ENCODE assay signal across 17 cellular contexts in the genomic region with DNA sequence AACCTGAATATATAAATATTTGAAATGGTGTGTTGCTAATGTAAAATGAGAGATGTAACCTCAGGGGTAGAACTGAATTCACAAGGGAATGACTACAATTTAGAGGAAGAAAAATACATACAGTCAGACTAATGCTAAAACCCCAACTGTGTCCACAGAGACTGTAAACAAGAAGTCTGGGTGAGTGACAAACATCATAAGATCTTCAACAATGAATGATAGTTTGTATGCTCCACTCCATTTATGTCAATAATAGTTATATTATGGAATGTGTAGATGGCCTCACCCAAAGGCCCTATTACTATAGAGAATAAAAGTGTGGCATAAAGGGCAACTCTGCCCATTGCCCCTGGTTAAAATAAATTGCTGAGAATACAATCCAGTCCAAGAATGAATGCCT.
DNase-seq lines count a peak whose midpoint lies in the region; ATAC-seq and TF ChIP-seq lines count a peak whose summit lies in the region.
"Had no signal": no experiment of that assay in that cellular context is flagged by ENCODE, and none has a peak within 500 bp of the region (broad histone marks: within the 10 kb centered on the region; RNA-seq: fewer than 3 reads in every experiment).

No MANE protein-coding gene starts in this region.

- H3K4me3 Mint-ChIP-seq in GM23338 = no peak overlapping the region
- H3K4me3 Mint-ChIP-seq: B cell; CD4-positive, alpha-beta T cell; CD8-positive, alpha-beta T cell had no signal

- intact Hi-C loops in PC-3 (cut with micrococcal nuclease) (loop anchor here (5.0 kb wide), 1 partner anchor 81 kb away; no protein-coding TSS in a partner anchor), heart left ventricle (cut with DNase I) (no loop called here)

- H2AFZ ChIP-seq in GM23338 (no peak overlapping the region), PC-3 (ENCODE audit: low read length) (no peak overlapping the region), neural cell (ENCODE audit: low read depth, low read length) (no peak overlapping the region)

- H3K9me2 ChIP-seq in GM23338 (ENCODE audit: insufficient read depth) (0 out of 2 replicates have a peak, but pooled peaks cover 6% of the 10 kb centered on the region), PC-3 (replicated peaks; ENCODE audit: low read length) (no peaks in the 10 kb centered on the region), neural cell (ENCODE audit: insufficient read depth, low read length) (no peaks in the 10 kb centered on the region)

- H3F3A ChIP-seq in GM23338 (replicated peaks; ENCODE audit: low read depth) (no peaks in the 10 kb centered on the region; the same call in 1 of the 2 replicates), PC-3 (ENCODE audit: low read length, unreplicated experiment) (no peaks in the 10 kb centered on the region), neural cell (ENCODE audit: insufficient read depth, low read length, poor library complexity, severe bottlenecking) (no peaks in the 10 kb centered on the region)

- H3K36me3 ChIP-seq in GM23338 (ENCODE audit: insufficient read depth) (no peaks in the 10 kb centered on the region), PC-3 (ENCODE audit: low read depth, low read length) (no peaks in the 10 kb centered on the region), neural cell (ENCODE audit: insufficient read depth, low read length) (no peaks in the 10 kb centered on the region), heart left ventricle (no peaks in the 10 kb centered on the region)
- H3K36me3 ChIP-seq: BLaER1 treated with 17β-estradiol and CSF1 and Interleukin-3, amounts not matched to agents 10 nM and 100 nM had no signal

- no peak for TF ChIP-seq RAD21 in neural cell (conservative IDR thresholded peaks at IDR 0.05)

- H3K27ac ChIP-seq in GM23338 (ENCODE audit: low read depth) = no peak overlapping the region
- H3K27ac ChIP-seq in PC-3 (ENCODE audit: low read length) = no peak overlapping the region
- H3K27ac ChIP-seq in neural cell (ENCODE audit: low read length) = no peak overlapping the region
- no peak overlapping the region for H3K27ac ChIP-seq in heart left ventricle
- H3K27ac ChIP-seq: 22Rv1; A549; BLaER1 treated with 17β-estradiol and CSF1 and Interleukin-3, amounts not matched to agents 10 nM and 100 nM; C4-2B had no signal

- CTCF ChIA-PET in PC-3 (lab: Charles Lee) = no interaction called here

- H3K27me3 Mint-ChIP-seq in GM23338 (ENCODE audit: insufficient read depth, low read depth, poor library complexity) = no peaks in the 10 kb centered on the region

- H3K36me3 Mint-ChIP-seq in GM23338 (ENCODE audit: low read depth) = no peaks in the 10 kb centered on the region
- H3K36me3 Mint-ChIP-seq: CD8-positive, alpha-beta T cell had no signal

- TF ChIP-seq POLR2A in heart left ventricle (IDR thresholded peaks at IDR 0.05) = no peak

- H3K4me1 ChIP-seq in GM23338 (ENCODE audit: insufficient read depth) (peaks cover 21% of the 10 kb centered on the region), PC-3 (ENCODE audit: insufficient read depth, low read length) (peaks cover 14% of the 10 kb centered on the region), heart left ventricle (no peaks in the 10 kb centered on the region)
- H3K4me1 ChIP-seq: A549 had no signal

- TF ChIP-seq EP300 in neural cell (conservative IDR thresholded peaks at IDR 0.05; ENCODE audit: poor library complexity, severe bottlenecking) = peak; percentile 14

- no peaks in the 10 kb centered on the region for H3K9me3 ChIP-seq in PC-3 (ENCODE audit: low read length)
- H3K9me3 ChIP-seq in neural cell (ENCODE audit: low read length) = no peaks in the 10 kb centered on the region
- no peaks in the 10 kb centered on the region for H3K9me3 ChIP-seq in heart left ventricle
- H3K9me3 ChIP-seq: A549; BLaER1 treated with 17β-estradiol and CSF1 and Interleukin-3, amounts not matched to agents 10 nM and 100 nM had no signal

- H4K20me1 ChIP-seq in GM23338 (replicated peaks; ENCODE audit: insufficient read depth) (no peaks in the 10 kb centered on the region), PC-3 (ENCODE audit: low read length) (no peaks in the 10 kb centered on the region), neural cell (ENCODE audit: insufficient read depth) (no peaks in the 10 kb centered on the region)
- H4K20me1 ChIP-seq: BLaER1 treated with 17β-estradiol and CSF1 and Interleukin-3, amounts not matched to agents 10 nM and 100 nM had no signal

- ATAC-seq in GM23338 (no peak), PC-3 (peak; percentile 73), HG02870 (IDR thresholded peaks at IDR 0.05; ENCODE audit: unreplicated experiment) (no peak), heart left ventricle (no peak)
- ATAC-seq: A549; CD8-positive, alpha-beta T cell had no signal

- POLR2A ChIA-PET in PC-3 (lab: Charles Lee; ENCODE audit: unreplicated experiment) = no interaction called here

- H3K9ac ChIP-seq in PC-3 (ENCODE audit: low read length) (no peak overlapping the region), neural cell (ENCODE audit: low read length) (no peak overlapping the region)
- H3K9ac ChIP-seq: BLaER1 treated with 17β-estradiol and CSF1 and Interleukin-3, amounts not matched to agents 10 nM and 100 nM had no signal

- TF ChIP-seq CTCF in GM23338 (conservative IDR thresholded peaks at IDR 0.05; ENCODE audit: low read depth in 2 of 2) = no peak
- no peak for TF ChIP-seq CTCF in PC-3 (conservative IDR thresholded peaks at IDR 0.05; ENCODE audit: low read depth, low read length)
- TF ChIP-seq CTCF in neural cell (IDR thresholded peaks at IDR 0.05; ENCODE audit: poor library complexity, severe bottlenecking) = no peak
- no peak for TF ChIP-seq CTCF in heart left ventricle (IDR thresholded peaks at IDR 0.05)

- peaks cover 27% of the 10 kb centered on the region for H3K4me1 Mint-ChIP-seq in GM23338

- BruUV-seq in PC-3 (replicated peaks; lab: Mats Ljungman, UMichigan) = no TSS peak

- H3K9me3 Mint-ChIP-seq in GM23338 = no peaks in the 10 kb centered on the region
- H3K9me3 Mint-ChIP-seq: CD4-positive, alpha-beta T cell; CD8-positive, alpha-beta T cell had no signal

- H3K27ac Mint-ChIP-seq in GM23338 = peak overlapping the region; percentile 87; the same call in 1 of the 2 replicates
- H3K27ac Mint-ChIP-seq: B cell; CD4-positive, alpha-beta T cell; CD8-positive, alpha-beta T cell had no signal

- DNase-seq in GM23338 (ENCODE audit: low spot score) (no peak), PC-3 (peak; percentile 57), heart left ventricle (no peak)
- DNase-seq: AML-193; Caco-2; Calu3; CD4-positive, alpha-beta T cell; CD8-positive, alpha-beta T cell; DMS79 treated with DMSO at 0.1 percent for 48 hours; GF-D8 had no signal

- H3K27me3 ChIP-seq in GM23338 (ENCODE audit: insufficient read depth) = no peaks in the 10 kb centered on the region
- no peaks in the 10 kb centered on the region for H3K27me3 ChIP-seq in PC-3 (ENCODE audit: low read length)
- H3K27me3 ChIP-seq in neural cell (ENCODE audit: insufficient read depth, low read depth, low read length) = no peaks in the 10 kb centered on the region
- no peaks in the 10 kb centered on the region for H3K27me3 ChIP-seq in heart left ventricle
- H3K27me3 ChIP-seq: BLaER1 treated with 17β-estradiol and CSF1 and Interleukin-3, amounts not matched to agents 10 nM and 100 nM had no signal

- no peak overlapping the region for H3K4me3 ChIP-seq in GM23338
- H3K4me3 ChIP-seq in PC-3 (ENCODE audit: low read length) = no peak overlapping the region
- no peak overlapping the region for H3K4me3 ChIP-seq in neural cell (ENCODE audit: low read length)
- no peak overlapping the region for H3K4me3 ChIP-seq in heart left ventricle
- H3K4me3 ChIP-seq: A549; BLaER1 treated with 17β-estradiol and CSF1 and Interleukin-3, amounts not matched to agents 10 nM and 100 nM had no signal

- H3K79me2 ChIP-seq in GM23338 (replicated peaks; ENCODE audit: insufficient read depth) (no peaks in the 10 kb centered on the region), PC-3 (ENCODE audit: low read length) (no peaks in the 10 kb centered on the region), neural cell (replicated peaks; ENCODE audit: insufficient read depth, low read length) (no peaks in the 10 kb centered on the region)

- H3K4me2 ChIP-seq in GM23338 = no peak overlapping the region
- H3K4me2 ChIP-seq in PC-3 (ENCODE audit: low read length) = no peak overlapping the region
- H3K4me2 ChIP-seq in neural cell (ENCODE audit: low read length) = no peak overlapping the region
- H3K4me2 ChIP-seq: A549; BLaER1 treated with 17β-estradiol and CSF1 and Interleukin-3, amounts not matched to agents 10 nM and 100 nM had no signal

TF ChIP-seq in neural cell, 6 proteins besides CTCF, POLR2A, EP300 and RAD21:
- TF ChIP-seq SMC3 (conservative IDR thresholded peaks at IDR 0.05; ENCODE audit: poor library complexity) (no peak), POLR2AphosphoS5 (IDR thresholded peaks at IDR 0.05) (no peak), TAF1 (IDR thresholded peaks at IDR 0.05; ENCODE audit: low read depth) (no peak), EZH2 (IDR thresholded peaks at IDR 0.05; ENCODE audit: borderline replicate concordance, insufficient read depth, low read length, poor library complexity, severe bottlenecking) (no peak), MXI1 (conservative IDR thresholded peaks at IDR 0.05; ENCODE audit: poor library complexity, severe bottlenecking) (no peak)
- TF ChIP-seq, protein P1, sequence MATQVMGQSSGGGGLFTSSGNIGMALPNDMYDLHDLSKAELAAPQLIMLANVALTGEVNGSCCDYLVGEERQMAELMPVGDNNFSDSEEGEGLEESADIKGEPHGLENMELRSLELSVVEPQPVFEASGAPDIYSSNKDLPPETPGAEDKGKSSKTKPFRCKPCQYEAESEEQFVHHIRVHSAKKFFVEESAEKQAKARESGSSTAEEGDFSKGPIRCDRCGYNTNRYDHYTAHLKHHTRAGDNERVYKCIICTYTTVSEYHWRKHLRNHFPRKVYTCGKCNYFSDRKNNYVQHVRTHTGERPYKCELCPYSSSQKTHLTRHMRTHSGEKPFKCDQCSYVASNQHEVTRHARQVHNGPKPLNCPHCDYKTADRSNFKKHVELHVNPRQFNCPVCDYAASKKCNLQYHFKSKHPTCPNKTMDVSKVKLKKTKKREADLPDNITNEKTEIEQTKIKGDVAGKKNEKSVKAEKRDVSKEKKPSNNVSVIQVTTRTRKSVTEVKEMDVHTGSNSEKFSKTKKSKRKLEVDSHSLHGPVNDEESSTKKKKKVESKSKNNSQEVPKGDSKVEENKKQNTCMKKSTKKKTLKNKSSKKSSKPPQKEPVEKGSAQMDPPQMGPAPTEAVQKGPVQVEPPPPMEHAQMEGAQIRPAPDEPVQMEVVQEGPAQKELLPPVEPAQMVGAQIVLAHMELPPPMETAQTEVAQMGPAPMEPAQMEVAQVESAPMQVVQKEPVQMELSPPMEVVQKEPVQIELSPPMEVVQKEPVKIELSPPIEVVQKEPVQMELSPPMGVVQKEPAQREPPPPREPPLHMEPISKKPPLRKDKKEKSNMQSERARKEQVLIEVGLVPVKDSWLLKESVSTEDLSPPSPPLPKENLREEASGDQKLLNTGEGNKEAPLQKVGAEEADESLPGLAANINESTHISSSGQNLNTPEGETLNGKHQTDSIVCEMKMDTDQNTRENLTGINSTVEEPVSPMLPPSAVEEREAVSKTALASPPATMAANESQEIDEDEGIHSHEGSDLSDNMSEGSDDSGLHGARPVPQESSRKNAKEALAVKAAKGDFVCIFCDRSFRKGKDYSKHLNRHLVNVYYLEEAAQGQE (IDR thresholded peaks at IDR 0.05; ENCODE audit: borderline replicate concordance) = no peak
TF ChIP-seq in neural cell: peak in this region for 0.
